In genomic region chr6:45851001-45851400, GRCh38 we compare ENCODE assay signal across 8 cellular contexts.
"Had no signal": no experiment of that assay in that cellular context is flagged by ENCODE, and none has a peak within 500 bp of the region (broad histone marks: within the 10 kb centered on the region; RNA-seq: fewer than 3 reads in every experiment).

No MANE protein-coding gene starts in this region.

- ATAC-seq: HCT116, K562 had no signal

- H3K4me3 Mint-ChIP-seq: HFFc6 had no signal

- H3K4me3 ChIP-seq: HAP-1, K562 had no signal

- FAIRE-seq: K562 had no signal

- H3K27ac Mint-ChIP-seq: HFFc6 had no signal

- H3K36me3 ChIP-seq: HAP-1 had no signal

- H3K9me3 Mint-ChIP-seq: HFFc6 had no signal

- H3K4me1 ChIP-seq: HAP-1 had no signal

- H3K9me3 ChIP-seq: HAP-1 had no signal

- DNase-seq: GOT3, H7, HFFc6, IMR-90, KG1 had no signal
